ENCODE assay signal across 23 cellular contexts in genomic region chr18:75159238-75159518, GRCh38. TPM values are rescaled to one million over a fixed set of nuclear protein-coding genes. Genes with fewer than 3 reads are reported as not detected.
DNase-seq lines count a peak whose midpoint lies in the region; ATAC-seq, FAIRE-seq and TF ChIP-seq lines count a peak whose summit lies in the region.
"Had no signal": no experiment of that assay in that cellular context is flagged by ENCODE, and none has a peak within 500 bp of the region (broad histone marks: within the 10 kb centered on the region; RNA-seq: fewer than 3 reads in every experiment).

No MANE protein-coding gene starts in this region.

- TF ChIP-seq EP300 in H1 (IDR thresholded peaks at IDR 0.05; ENCODE audit: borderline replicate concordance in 1 of 2, low read depth in 2 of 2, low read length in 2 of 2) = no peak

- no peak overlapping the region for H3K4me3 ChIP-seq in H1 (ENCODE audit: extremely low read depth in 1 of 4, insufficient read depth in 2 of 4, low read depth in 3 of 4, low read length in 4 of 4)
- H3K4me3 ChIP-seq in neural progenitor cell = no peak overlapping the region
- H3K4me3 ChIP-seq in esophagus squamous epithelium = no peak overlapping the region
- H3K4me3 ChIP-seq: A549, BLaER1, GM12878, HAP-1 had no signal

- TF ChIP-seq POLR2A in H1 (IDR thresholded peaks at IDR 0.05; ENCODE audit: control extremely low read depth in 1 of 2, low read depth in 2 of 2, low read length in 2 of 2) (no peak), esophagus squamous epithelium (IDR thresholded peaks at IDR 0.05) (no peak)

- H4K20me1 ChIP-seq in H1 (replicated peaks in 1 of 2; ENCODE audit: control insufficient read depth in 1 of 2, insufficient read depth in 2 of 2, low read length in 2 of 2) = no peaks in the 10 kb centered on the region
- no peaks in the 10 kb centered on the region for H4K20me1 ChIP-seq in neural progenitor cell (ENCODE audit: low read depth)
- H4K20me1 ChIP-seq: BLaER1 had no signal

- no peaks in the 10 kb centered on the region for H3K27me3 Mint-ChIP-seq in activated naive CD8-positive, alpha-beta T cell treated with anti-CD3 and anti-CD28 coated beads for 36 hours
- H3K27me3 Mint-ChIP-seq in activated naive CD8-positive, alpha-beta T cell treated with anti-CD3 and anti-CD28 coated beads, Interleukin-2, amount 50 U/mL, for 24 hours = no peaks in the 10 kb centered on the region
- H3K27me3 Mint-ChIP-seq in neural progenitor cell (ENCODE audit: insufficient read depth, low read depth) = peaks cover 10% of the 10 kb centered on the region

- no peak overlapping the region for H3K4ac ChIP-seq in H1 (replicated peaks; ENCODE audit: insufficient read length, low read depth, low read length)

- H2BK20ac ChIP-seq in H1 (ENCODE audit: low read length) = no peak overlapping the region

- peaks cover 2% of the 10 kb centered on the region for H3K36me3 Mint-ChIP-seq in activated naive CD8-positive, alpha-beta T cell treated with anti-CD3 and anti-CD28 coated beads for 36 hours
- H3K36me3 Mint-ChIP-seq in activated naive CD8-positive, alpha-beta T cell treated with anti-CD3 and anti-CD28 coated beads, Interleukin-2, amount 50 U/mL, for 24 hours (ENCODE audit: low read depth) = no peaks in the 10 kb centered on the region
- H3K36me3 Mint-ChIP-seq in neural progenitor cell = no peaks in the 10 kb centered on the region
- H3K36me3 Mint-ChIP-seq: CD14-positive monocyte had no signal

- no peak for TF ChIP-seq CTCF in H1 (IDR thresholded peaks at IDR 0.05; ENCODE audit: control extremely low read depth in 1 of 3, insufficient read depth in 1 of 3, low read depth in 1 of 3, low read length in 3 of 3)
- no peak for TF ChIP-seq CTCF in neural progenitor cell (IDR thresholded peaks at IDR 0.05)
- no peak for TF ChIP-seq CTCF in esophagus squamous epithelium (IDR thresholded peaks at IDR 0.05)

- no peaks in the 10 kb centered on the region for H3K79me1 ChIP-seq in H1 (ENCODE audit: low read depth, low read length)

- 0 out of 7 replicates have a peak, but pooled peaks cover 0 to 2% (median 0%) of the 10 kb centered on the region in 4 experiments for H3K4me1 ChIP-seq in H1 (replicated peaks in 1 of 4; ENCODE audit: control insufficient read depth in 3 of 4, insufficient read depth in 4 of 4, low read length in 3 of 4)
- peaks cover 16% of the 10 kb centered on the region for H3K4me1 ChIP-seq in neural progenitor cell
- H3K4me1 ChIP-seq in esophagus squamous epithelium = peaks cover 0 to 7% (median 0%) of the 10 kb centered on the region in 3 donors
- H3K4me1 ChIP-seq: HAP-1 had no signal

- H3K27ac ChIP-seq in H1 (ENCODE audit: low read depth, low read length) = no peak overlapping the region
- H3K27ac ChIP-seq in neural progenitor cell = peak overlapping the region; percentile 73
- H3K27ac ChIP-seq in esophagus squamous epithelium = no peak overlapping the region
- H3K27ac ChIP-seq: 22Rv1, A549, BLaER1, HL-60 had no signal

- no peak overlapping the region for H4K8ac ChIP-seq in H1 (ENCODE audit: extremely low read depth, insufficient read depth, low read length)

- H2BK12ac ChIP-seq in H1 (ENCODE audit: low read depth, low read length) = no peak overlapping the region

- H3F3A ChIP-seq in neural progenitor cell (ENCODE audit: low read depth) = peaks cover 11% of the 10 kb centered on the region

- H3K9me3 Mint-ChIP-seq in activated naive CD8-positive, alpha-beta T cell treated with anti-CD3 and anti-CD28 coated beads for 36 hours = no peaks in the 10 kb centered on the region
- peaks cover 4% of the 10 kb centered on the region for H3K9me3 Mint-ChIP-seq in activated naive CD8-positive, alpha-beta T cell treated with anti-CD3 and anti-CD28 coated beads, Interleukin-2, amount 50 U/mL, for 24 hours
- peaks cover 14% of the 10 kb centered on the region for H3K9me3 Mint-ChIP-seq in neural progenitor cell
- H3K9me3 Mint-ChIP-seq: CD8-positive, alpha-beta T cell had no signal

- no peak for FAIRE-seq in H1 (lab: Jason Lieb, UNC)
- FAIRE-seq: A549, GM12878 had no signal

- no peak overlapping the region for H2BK120ac ChIP-seq in H1 (replicated peaks; ENCODE audit: low read depth, low read length)

- H4K5ac ChIP-seq in H1 (ENCODE audit: insufficient read length, low read depth, low read length) = no peak overlapping the region

- H3K4me1 Mint-ChIP-seq in activated naive CD8-positive, alpha-beta T cell treated with anti-CD3 and anti-CD28 coated beads for 36 hours = peaks cover 8% of the 10 kb centered on the region
- peaks cover 7% of the 10 kb centered on the region for H3K4me1 Mint-ChIP-seq in activated naive CD8-positive, alpha-beta T cell treated with anti-CD3 and anti-CD28 coated beads, Interleukin-2, amount 50 U/mL, for 24 hours
- peaks cover 15% of the 10 kb centered on the region for H3K4me1 Mint-ChIP-seq in neural progenitor cell

- H3K4me3 Mint-ChIP-seq in activated naive CD8-positive, alpha-beta T cell treated with anti-CD3 and anti-CD28 coated beads for 36 hours = no peak overlapping the region
- no peak overlapping the region for H3K4me3 Mint-ChIP-seq in activated naive CD8-positive, alpha-beta T cell treated with anti-CD3 and anti-CD28 coated beads, Interleukin-2, amount 50 U/mL, for 24 hours
- H3K4me3 Mint-ChIP-seq in neural progenitor cell = no peak overlapping the region
- H3K4me3 Mint-ChIP-seq: CD14-positive monocyte; CD8-positive, alpha-beta T cell had no signal

- H4K91ac ChIP-seq in H1 (replicated peaks; ENCODE audit: insufficient read length, low read length) = no peak overlapping the region

- H3K56ac ChIP-seq in H1 (replicated peaks; ENCODE audit: insufficient read length, low read depth, low read length) = no peak overlapping the region

- intact Hi-C loops in esophagus squamous epithelium (cut with DNase I) = no loop called here

- DNase-seq in activated naive CD8-positive, alpha-beta T cell treated with anti-CD3 and anti-CD28 coated beads for 36 hours = no peak
- no peak for DNase-seq in activated naive CD8-positive, alpha-beta T cell treated with anti-CD3 and anti-CD28 coated beads, Interleukin-2, amount 50 U/mL, for 24 hours
- peak; percentile 33 for DNase-seq in D341Med (ENCODE audit: low spot score)
- DNase-seq in H1 (ENCODE audit: low read depth in 1 of 2, low spot score in 2 of 2) = no peak
- DNase-seq in neural progenitor cell (ENCODE audit: low spot score) = peak; percentile 29
- no peak for DNase-seq in NCI-H226
- no peak for DNase-seq in esophagus squamous epithelium (lab: John Stamatoyannopoulos, UW)
- DNase-seq: AML-193; Calu3; CD8-positive, alpha-beta T cell; DMS 273 treated with DMSO at 0.1 percent for 48 hours; DMS53; DND-41; EL; IMR-90 had no signal

- H3K23ac ChIP-seq in H1 (ENCODE audit: insufficient read length) = no peak overlapping the region

- H2BK5ac ChIP-seq in H1 (ENCODE audit: low read depth, low read length) = no peak overlapping the region

- H3K18ac ChIP-seq in H1 (ENCODE audit: extremely low read depth, low read length) = no peak overlapping the region

- no peak overlapping the region for H2BK15ac ChIP-seq in H1 (ENCODE audit: low read length)

- H3K36me3 ChIP-seq in H1 (ENCODE audit: control insufficient read depth in 2 of 4, insufficient read depth in 4 of 4, low read length in 3 of 4) (no peaks in the 10 kb centered on the region), neural progenitor cell (no peaks in the 10 kb centered on the region), esophagus squamous epithelium (no peaks in the 10 kb centered on the region)
- H3K36me3 ChIP-seq: BLaER1, HAP-1 had no signal

- POLR2A ChIA-PET in H1 (lab: Charles Lee; ENCODE audit: partially characterized antibody) = no interaction called here

- peak overlapping the region; percentile 39; the same call in 1 of the 2 replicates for H2AFZ ChIP-seq in H1 (ENCODE audit: low read length)
- H2AFZ ChIP-seq in neural progenitor cell (replicated peaks) = no peak overlapping the region

- no peak for TF ChIP-seq RAD21 in H1 (IDR thresholded peaks at IDR 0.05 in 1 of 2, conservative IDR thresholded peaks at IDR 0.05 in 1 of 2; ENCODE audit: low read depth in 2 of 2, low read length in 2 of 2)

- H3K9me3 ChIP-seq in H1 (ENCODE audit: insufficient read depth in 2 of 2, low read depth in 1 of 2, low read length in 1 of 2) (peaks cover 0 to 3% of the 10 kb centered on the region in 2 experiments; a peak in 1 of 4 replicates), neural progenitor cell (ENCODE audit: low read depth) (no peaks in the 10 kb centered on the region), esophagus squamous epithelium (no peaks in the 10 kb centered on the region)
- H3K9me3 ChIP-seq: A549, BLaER1, HAP-1 had no signal

- no peak overlapping the region for H3K14ac ChIP-seq in H1 (ENCODE audit: insufficient read length)

- H3K79me2 ChIP-seq in H1 (ENCODE audit: control insufficient read depth in 1 of 2, insufficient read depth in 2 of 2, low read length in 2 of 2) (no peaks in the 10 kb centered on the region), neural progenitor cell (ENCODE audit: low read depth) (no peaks in the 10 kb centered on the region)

- H3K4me2 ChIP-seq in H1 (ENCODE audit: insufficient read depth in 1 of 2, low read depth in 2 of 2, low read length in 2 of 2) = no peak overlapping the region
- H3K4me2 ChIP-seq in neural progenitor cell = peak overlapping the region; percentile 22
- H3K4me2 ChIP-seq: A549, BLaER1 had no signal

- CTCF ChIA-PET in H1 (lab: Charles Lee; ENCODE audit: partially characterized antibody) = no interaction called here

- H3K27me3 ChIP-seq in H1 (replicated peaks in 1 of 4; ENCODE audit: control insufficient read depth in 3 of 4, extremely low read depth in 1 of 4, insufficient read depth in 3 of 4, low read length in 3 of 4) (no peaks in the 10 kb centered on the region), neural progenitor cell (no peaks in the 10 kb centered on the region), esophagus squamous epithelium (peaks cover 0 to 7% (median 0%) of the 10 kb centered on the region in 4 donors)
- H3K27me3 ChIP-seq: BLaER1 had no signal

- no peak overlapping the region for H2AK5ac ChIP-seq in H1 (ENCODE audit: low read depth, low read length)

- ATAC-seq in activated naive CD8-positive, alpha-beta T cell treated with anti-CD3 and anti-CD28 coated beads, Interleukin-2, amount 50 U/mL, for 24 hours = no peak
- ATAC-seq in GM19324 (IDR thresholded peaks at IDR 0.05; ENCODE audit: low FRiP score, unreplicated experiment) = no peak
- ATAC-seq: A549; CD8-positive, alpha-beta T cell; GM12878 had no signal

- H3K27ac Mint-ChIP-seq in activated naive CD8-positive, alpha-beta T cell treated with anti-CD3 and anti-CD28 coated beads for 36 hours = peak overlapping the region; percentile 32
- H3K27ac Mint-ChIP-seq in activated naive CD8-positive, alpha-beta T cell treated with anti-CD3 and anti-CD28 coated beads, Interleukin-2, amount 50 U/mL, for 24 hours = no peak overlapping the region
- no peak overlapping the region for H3K27ac Mint-ChIP-seq in neural progenitor cell
- H3K27ac Mint-ChIP-seq: CD14-positive monocyte; CD8-positive, alpha-beta T cell had no signal

- H3K9ac ChIP-seq in H1 (replicated peaks in 1 of 4; ENCODE audit: extremely low read depth in 1 of 4, low read depth in 3 of 4, low read length in 3 of 4) (no peak overlapping the region), neural progenitor cell (no peak overlapping the region)
- H3K9ac ChIP-seq: BLaER1 had no signal

- no peaks in the 10 kb centered on the region for H3K23me2 ChIP-seq in H1 (ENCODE audit: low read depth, low read length)

- WGBS in H1 (ENCODE audit: extremely low coverage in 1 of 2, insufficient coverage in 1 of 2, insufficient read length in 1 of 2, insufficient replicate concordance in 2 of 2, low coverage in 1 of 2, low lambda C conversion rate in 2 of 2, missing lambda C conversion rate in 1 of 2), 2 experiments = 94% methylated on average over 7 of the region's 9 CpGs; no CpG with 5 or more reads in 1 of the 2 experiments
- 74% methylated on average over 4 of the region's 9 CpGs; no CpG with 5 or more reads in 1 of the 2 donors for WGBS in esophagus squamous epithelium, 2 donors

RNA-seq across cellular contexts. Expression of gene PTGR3, which starts 49.8 kb away (rescaled TPM):
- 10 to 100 TPM; 20.2 to 23.2 TPM for total RNA-seq in activated naive CD8-positive, alpha-beta T cell treated with anti-CD3 and anti-CD28 coated beads for 36 hours
- total RNA-seq in H1 (2021; fragmentation: NEBNext Ultra II Directional; extraction: Animal tissue kit (Norgen Biotek cat#: 25700)) = 3.6 and 3.9 TPM in 2 replicates
- 2.0 and 2.8 TPM in 2 replicates for polyA plus RNA-seq in H1 (2011; rRNA removed)
- 3.3 TPM for polyA plus RNA-seq in H1 (2011; cell fraction: cytosol; rRNA removed)
- 7.5 TPM for polyA plus RNA-seq in H1 (2011; cell fraction: nucleus; rRNA removed)
- 2.7 to 4.5 TPM (median 4.3 TPM) in 4 replicates for polyA plus RNA-seq in H1 (2012, experiment 1 of 2)
- polyA plus RNA-seq in H1 (2012, experiment 2 of 2) = 1.3 TPM
- 1.7 TPM for polyA plus RNA-seq in H1 (2013, experiment 1 of 2)
- polyA plus RNA-seq in H1 (2013, experiment 2 of 2) = 2.2 TPM
- polyA minus RNA-seq in H1 (2011; rRNA and poly(A)+ RNA removed) = 3.8 and 5.7 TPM in 2 replicates
- 5.7 TPM for polyA minus RNA-seq in H1 (2011; cell fraction: cytosol; rRNA and poly(A)+ RNA removed)
- polyA minus RNA-seq in H1 (2011; cell fraction: nucleus; rRNA and poly(A)+ RNA removed) = 5.0 TPM
- total RNA-seq in neural progenitor cell (ENCODE audit: low replicate concordance) = 7.5 and 13.0 TPM in 2 replicates
- total RNA-seq in esophagus squamous epithelium = 10 to 100 TPM; 12.2 to 25.2 (median 16.7) TPM

RNA-seq across cellular contexts. Expression of gene TSHZ1, which starts 51.4 kb away (rescaled TPM):
- 10 to 100 TPM; 11.2 to 11.4 TPM for total RNA-seq in activated naive CD8-positive, alpha-beta T cell treated with anti-CD3 and anti-CD28 coated beads for 36 hours
- 0.25 and 0.32 TPM in 2 replicates for total RNA-seq in H1 (2021; fragmentation: NEBNext Ultra II Directional; extraction: Animal tissue kit (Norgen Biotek cat#: 25700))
- 0.03 and 0.06 TPM in 2 replicates for polyA plus RNA-seq in H1 (2011; rRNA removed)
- polyA plus RNA-seq in H1 (2011; cell fraction: cytosol; rRNA removed) = 0.08 TPM
- 0.11 TPM for polyA plus RNA-seq in H1 (2011; cell fraction: nucleus; rRNA removed)
- polyA plus RNA-seq in H1 (2012, experiment 1 of 2) = 0.08 to 0.22 TPM (median 0.13 TPM) in 4 replicates
- polyA plus RNA-seq in H1 (2012, experiment 2 of 2) = 0.05 TPM
- 0.24 TPM for polyA plus RNA-seq in H1 (2013, experiment 1 of 2)
- polyA plus RNA-seq in H1 (2013, experiment 2 of 2) = 0.20 TPM
- 0.07 and 0.09 TPM in 2 replicates for polyA minus RNA-seq in H1 (2011; rRNA and poly(A)+ RNA removed)
- polyA minus RNA-seq in H1 (2011; cell fraction: cytosol; rRNA and poly(A)+ RNA removed) = 0.22 TPM
- polyA minus RNA-seq in H1 (2011; cell fraction: nucleus; rRNA and poly(A)+ RNA removed) = 0.20 TPM
- 0.06 and 0.15 TPM in 2 replicates for total RNA-seq in neural progenitor cell (ENCODE audit: low replicate concordance)
- 10 to 100 TPM in 3 of 4 donors, 1 to 10 TPM in 1; 5.4 to 20.2 (median 13.7) TPM for total RNA-seq in esophagus squamous epithelium

Comparison
In these comparisons a context has a peak if more than half of its experiments do, and no peak if none do; other contexts are left out.
1. DNase-seq: peak in D341Med (single experiment) and neural progenitor cell (single experiment); none in activated naive CD8-positive, alpha-beta T cell treated with anti-CD3 and anti-CD28 coated beads for 36 hours (single experiment), activated naive CD8-positive, alpha-beta T cell treated with anti-CD3 and anti-CD28 coated beads, Interleukin-2, amount 50 U/mL, for 24 hours (single experiment), H1 (0 of 2), NCI-H226 (single experiment) and esophagus squamous epithelium (single experiment).